Comparison of ENCODE assay signal across 13 cellular contexts in the genomic region with DNA sequence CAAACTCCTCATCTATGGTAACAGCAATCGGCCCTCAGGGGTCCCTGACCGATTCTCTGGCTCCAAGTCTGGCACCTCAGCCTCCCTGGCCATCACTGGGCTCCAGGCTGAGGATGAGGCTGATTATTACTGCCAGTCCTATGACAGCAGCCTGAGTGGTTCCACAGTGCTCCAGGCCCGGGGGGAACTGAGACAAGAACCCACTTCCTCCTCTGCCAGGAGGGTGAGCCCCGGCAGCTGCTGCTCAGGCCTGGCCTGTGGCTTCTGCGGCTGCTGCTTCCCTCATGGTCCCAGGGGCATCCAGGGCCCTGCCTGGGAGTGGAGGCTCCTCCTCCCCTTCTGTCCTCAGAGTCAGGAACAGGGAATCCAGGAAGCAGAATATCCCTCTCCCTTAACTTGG.
A peak's percentile ranks its signal among the peaks of the same experiment; 100 is the strongest.
DNase-seq lines count a peak whose midpoint lies in the region; ATAC-seq, FAIRE-seq and TF ChIP-seq lines count a peak whose summit lies in the region.
"Had no signal": no experiment of that assay in that cellular context is flagged by ENCODE, and none has a peak within 500 bp of the region (broad histone marks: within the 10 kb centered on the region; RNA-seq: fewer than 3 reads in every experiment).

No MANE protein-coding gene starts in this region.

- H3K27me3 Mint-ChIP-seq in CD14-positive monocyte (ENCODE audit: low read depth in 3 of 3): peaks cover 3 to 11% (median 5%) of the 10 kb centered on the region in 3 donors

- H3K4me1 Mint-ChIP-seq in CD14-positive monocyte: peaks cover 18% of the 10 kb centered on the region
- H3K4me1 Mint-ChIP-seq: activated T-helper 17 cell treated with anti-CD3 and anti-CD28 coated beads, Interleukin-2, amount 50 U/mL, for 72 hours; endodermal cell had no signal

- no peaks in the 10 kb centered on the region for H3K36me3 ChIP-seq in small intestine (ENCODE audit: control insufficient read depth in 2 of 2, insufficient read depth in 2 of 2, low read length in 2 of 2)

- 30 to 36% (median 31%) methylated on average over 5 of the region's 5 CpGs for WGBS in small intestine, 3 donors

- intact Hi-C loops in CD14-positive monocyte (cut with micrococcal nuclease): no loop called here

- TF ChIP-seq CTCF in CD14-positive monocyte (IDR thresholded peaks at IDR 0.05) (no peak), GM13977 (IDR thresholded peaks at IDR 0.05; ENCODE audit: extremely low read depth, insufficient read depth, missing control alignments) (no peak)

- peak overlapping the region in 1 of 7 donors; percentile 2 for H3K27ac Mint-ChIP-seq in CD14-positive monocyte
- H3K27ac Mint-ChIP-seq: activated T-helper 17 cell treated with anti-CD3 and anti-CD28 coated beads, Interleukin-2, amount 50 U/mL, for 72 hours; endodermal cell had no signal

- no peaks in the 10 kb centered on the region for H3K36me3 Mint-ChIP-seq in CD14-positive monocyte

- in situ Hi-C loops in SK-MEL-5 (cut with HindIII; ENCODE audit: low pct_unique_long_range_greater_than_20kb, low sequenced_read_pairs): no loop called here
- in situ Hi-C loops in GM13977 (cut with MboI; ENCODE audit: low pct_unique_long_range_greater_than_20kb, low sequenced_read_pairs, unreplicated experiment): no loop called here

- H3K27me3 ChIP-seq in small intestine (ENCODE audit: control insufficient read depth in 2 of 2, insufficient read depth in 2 of 2, low read length in 2 of 2): peaks cover 0 to under 1% of the 10 kb centered on the region in 2 donors

- H3K4me3 Mint-ChIP-seq in CD14-positive monocyte: no peak overlapping the region
- H3K4me3 Mint-ChIP-seq: activated T-helper 17 cell treated with anti-CD3 and anti-CD28 coated beads, Interleukin-2, amount 50 U/mL, for 72 hours; endodermal cell had no signal

- peaks cover 0 to 1% (median 0%) of the 10 kb centered on the region in 7 donors for H3K9me3 Mint-ChIP-seq in CD14-positive monocyte
- H3K9me3 Mint-ChIP-seq: activated T-helper 17 cell treated with anti-CD3 and anti-CD28 coated beads, Interleukin-2, amount 50 U/mL, for 72 hours; endodermal cell had no signal

- no peaks in the 10 kb centered on the region for H3K4me1 ChIP-seq in small intestine (ENCODE audit: control insufficient read depth in 2 of 2, insufficient read depth in 1 of 2, low read depth in 1 of 2, low read length in 1 of 2)

- no peak overlapping the region for H3K4me3 ChIP-seq in small intestine (ENCODE audit: low read depth in 1 of 2, low read length in 2 of 2)
- H3K4me3 ChIP-seq: lung had no signal

- ATAC-seq in HG03354 (IDR thresholded peaks at IDR 0.05; ENCODE audit: poor library complexity, severe bottlenecking, unreplicated experiment) (peak; percentile 54), GM21529 (IDR thresholded peaks at IDR 0.05; ENCODE audit: unreplicated experiment) (no peak)

- no peak for FAIRE-seq in small intestine (lab: Jason Lieb, UNC)

- DNase-seq in CD14-positive monocyte (ENCODE audit: low spot score) (peak; percentile 57), SK-MEL-5 (ENCODE audit: low read depth, low spot score) (peak; percentile 41), left kidney (ENCODE audit: low read depth, low spot score) (peak; percentile 33), small intestine (no peak), GM13977 (ENCODE audit: low spot score) (no peak), iPS-NIHi11 (ENCODE audit: low spot score) (no peak)
- DNase-seq: endodermal cell, SHP77 had no signal

- no peak overlapping the region for H3K27ac ChIP-seq in small intestine (ENCODE audit: low read depth in 1 of 2, low read length in 1 of 2)
- H3K27ac ChIP-seq: C4-2B had no signal

- no peaks in the 10 kb centered on the region for H3K9me3 ChIP-seq in small intestine (ENCODE audit: control insufficient read depth, low read depth)

Comparison
In these comparisons a context has a peak if more than half of its experiments do, and no peak if none do; other contexts are left out.
1. DNase-seq: peak in CD14-positive monocyte (single experiment), SK-MEL-5 (single experiment) and left kidney (single experiment); none in small intestine (single experiment), GM13977 (single experiment) and iPS-NIHi11 (single experiment).